26 cellular contexts compared by ENCODE assay signal in genomic region chr14:25113394-25113793, GRCh38.
"Had no signal": no experiment of that assay in that cellular context is flagged by ENCODE, and none has a peak within 500 bp of the region (broad histone marks: within the 10 kb centered on the region; RNA-seq: fewer than 3 reads in every experiment).

No MANE protein-coding gene starts in this region.

- H3K9me3 ChIP-seq: esophagus squamous epithelium, gastrocnemius medialis, lower lobe of right lung, mucosa of descending colon had no signal

- H3K4me3 ChIP-seq: coronary artery, dorsolateral prefrontal cortex, esophagus squamous epithelium, gastrocnemius medialis, hepatocyte, lower lobe of right lung, mucosa of descending colon had no signal

- ATAC-seq: esophagus mucosa, gastrocnemius medialis, left colon, left lobe of liver, left ventricle myocardium superior, lower lobe of right lung, mucosa of descending colon had no signal

- H3K4me1 ChIP-seq: esophagus squamous epithelium, lower lobe of right lung had no signal

- H3K27ac ChIP-seq: coronary artery, dorsolateral prefrontal cortex, esophagus squamous epithelium, gastrocnemius medialis, hepatocyte, lower lobe of right lung had no signal

- H3K4me2 ChIP-seq: hepatocyte had no signal

- DNase-seq: dermis blood vessel endothelial cell; dorsolateral prefrontal cortex; effector CD4-positive, alpha-beta T cell; effector memory CD4-positive, alpha-beta T cell; esophagus squamous epithelium; foreskin fibroblast; foreskin melanocyte; gastrocnemius medialis; glutamatergic neuron; head of caudate nucleus; hypothalamus; immature natural killer cell; islet precursor cell; kidney; kidney glomerular epithelial cell; left colon; left ventricle myocardium superior; lower lobe of right lung; mesenchymal stem cell; mucosa of descending colon had no signal

- H3K79me2 ChIP-seq: hepatocyte had no signal

- FAIRE-seq: colon, endothelial cell of umbilical vein, kidney had no signal

- H3K27me3 ChIP-seq: dorsolateral prefrontal cortex, esophagus squamous epithelium, gastrocnemius medialis, hepatocyte had no signal

- H2AFZ ChIP-seq: hepatocyte had no signal

- H3K36me3 ChIP-seq: esophagus squamous epithelium, gastrocnemius medialis, lower lobe of right lung had no signal
